In genomic region chr19:47746129-47746528, GRCh38 we compare ENCODE assay signal across 8 cellular contexts. TPM values are rescaled to one million over a fixed set of nuclear protein-coding genes. Genes with fewer than 3 reads are reported as not detected.
A peak's percentile ranks its signal among the peaks of the same experiment; 100 is the strongest.
DNase-seq lines count a peak whose midpoint lies in the region; ATAC-seq and TF ChIP-seq lines count a peak whose summit lies in the region.
"Not testable (repeated sequence)": the region's sequence is repeated elsewhere in the genome, so short reads cannot be mapped to it uniquely, and the experiment has no call there.
"Had no signal": no experiment of that assay in that cellular context is flagged by ENCODE, and none has a peak within 500 bp of the region (broad histone marks: within the 10 kb centered on the region; RNA-seq: fewer than 3 reads in every experiment).

No MANE protein-coding gene starts in this region.

- H3K36me3 ChIP-seq in neutrophil = peaks cover 26% of the 10 kb centered on the region
- H3K36me3 ChIP-seq in uterus = not testable (repeated sequence)

- H3K27me3 ChIP-seq in right cardiac atrium (ENCODE audit: control insufficient read depth, insufficient read depth); neutrophil; uterus: not testable (repeated sequence)

- ATAC-seq in right cardiac atrium = not testable (repeated sequence)

- H3K9me3 ChIP-seq in right cardiac atrium (ENCODE audit: control insufficient read depth, low read length); neutrophil; uterus: not testable (repeated sequence)

- 67% methylated on average over 17 of the region's 17 CpGs for WGBS in right cardiac atrium

- not testable (repeated sequence) for H3K4me1 ChIP-seq in right cardiac atrium (ENCODE audit: control insufficient read depth, insufficient read depth, low read length)
- H3K4me1 ChIP-seq in neutrophil (ENCODE audit: control insufficient read depth in 1 of 2, insufficient read depth in 1 of 2, low read depth in 1 of 2, low read length in 1 of 2) = peaks cover 21 to 32% of the 10 kb centered on the region in 2 experiments
- peaks cover 4 to 17% of the 10 kb centered on the region in 2 donors for H3K4me1 ChIP-seq in uterus

- H3K27ac ChIP-seq in right cardiac atrium (ENCODE audit: low read length) = not testable (repeated sequence)
- H3K27ac ChIP-seq in neutrophil (peak overlapping the region; percentile 95), uterus (peak overlapping the region in 1 of 2 donors; percentile 98)

- intact Hi-C loops in right cardiac atrium (cut with DNase I); uterus (cut with DNase I; ENCODE audit: low total_unique reads): not testable (repeated sequence)

- H3K4me3 ChIP-seq in HFF-Myc (replicated peaks; ENCODE audit: low read depth, low read length) (peak overlapping the region; percentile 73), WI38 (ENCODE audit: low read depth, low read length) (peak overlapping the region; percentile 80), cardiac fibroblast (replicated peaks in 1 of 2; ENCODE audit: low read depth in 2 of 2, low read length in 2 of 2) (peak overlapping the region; percentile 84 to 89), right cardiac atrium (ENCODE audit: low read length) (peak overlapping the region; percentile 75), neutrophil (ENCODE audit: low read depth in 1 of 2, low read length in 1 of 2) (peak overlapping the region; percentile 78 to 97), uterus (peak overlapping the region; percentile 91 to 92)

- not testable (repeated sequence) for DNase-seq in HFF-Myc (ENCODE audit: extremely low read depth, low read depth); cardiac fibroblast (ENCODE audit: low read depth in 2 of 2); right cardiac atrium; uterus

- TF ChIP-seq CTCF in HFF-Myc (IDR thresholded peaks at IDR 0.05; ENCODE audit: low read depth, low read length, missing control alignments); WI38 (IDR thresholded peaks at IDR 0.05; ENCODE audit: low read depth, low read length); cardiac fibroblast (IDR thresholded peaks at IDR 0.05; ENCODE audit: low read depth, low read length); neutrophil (IDR thresholded peaks at IDR 0.05); uterus (IDR thresholded peaks at IDR 0.05): not testable (repeated sequence)

- TF ChIP-seq POLR2A in uterus (IDR thresholded peaks at IDR 0.05) = not testable (repeated sequence)

RNA-seq across cellular contexts. Expression of gene NOP53, which starts 0.8 kb away (rescaled TPM):
- total RNA-seq in right cardiac atrium (100 to 1,000 TPM; 191 to 248 (median 237) TPM), uterus (100 to 1,000 TPM; 116 to 555 (median 444) TPM)
- polyA plus RNA-seq in right cardiac atrium = 322 TPM

RNA-seq across cellular contexts. Expression of gene SELENOW, which starts 32.4 kb away (rescaled TPM):
- total RNA-seq in right cardiac atrium (1,000 to 10,000 TPM in 2 of 4 donors, 100 to 1,000 TPM in 2; 857 to 1,126 (median 1,037) TPM), uterus (1,000 to 10,000 TPM in 1 of 4 donors, 100 to 1,000 TPM in 3; 173 to 1,323 (median 512) TPM)
- 1,795 TPM for polyA plus RNA-seq in right cardiac atrium

RNA-seq across cellular contexts. Expression of gene EHD2, which starts 32.9 kb away (rescaled TPM):
- total RNA-seq in right cardiac atrium (10 to 100 TPM; 32.8 to 61.9 (median 49.1) TPM), uterus (100 to 1,000 TPM in 1 of 4 donors, 10 to 100 TPM in 3; 72.0 to 198 (median 82.9) TPM)
- 34.8 TPM for polyA plus RNA-seq in right cardiac atrium

RNA-seq across cellular contexts. Expression of gene TPRX1, which starts 58.2 kb away (rescaled TPM):
- total RNA-seq in right cardiac atrium = not detected
- polyA plus RNA-seq in right cardiac atrium = not detected
- total RNA-seq in uterus = not detected
- total RNA-seq: H4, NCI-H460 had no signal
